In the genomic region with DNA sequence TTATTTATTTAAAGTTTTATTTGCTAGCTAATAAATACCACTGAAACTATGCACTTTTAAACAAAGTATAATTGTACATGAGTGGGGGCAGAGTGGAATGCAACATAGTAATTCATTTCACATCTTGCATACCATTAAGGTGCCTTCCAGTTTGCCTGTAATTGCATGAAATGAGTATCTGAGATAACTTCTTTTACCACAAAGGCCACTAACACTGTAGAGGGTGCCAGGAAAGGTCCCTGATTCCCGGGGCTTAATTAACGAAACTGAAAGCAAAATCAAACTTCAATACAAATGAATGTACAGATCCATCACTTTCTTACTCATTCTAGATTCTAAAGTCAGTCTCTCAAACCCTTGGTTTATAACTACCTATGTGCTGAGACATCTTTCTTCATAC, we compare ENCODE assay signal across 2 cellular contexts.
TF ChIP-seq lines count a peak whose summit lies in the region.

No MANE protein-coding gene starts in this region.

TF ChIP-seq in liver, 16 proteins besides CTCF, POLR2A, EP300 and RAD21 (continued from another document):
- TF ChIP-seq NR2F2 (IDR thresholded peaks at IDR 0.05), result no peak
- TF ChIP-seq FOXA2 (IDR thresholded peaks at IDR 0.05), result no peak
- no peak for TF ChIP-seq REST (IDR thresholded peaks at IDR 0.05)
- TF ChIP-seq ATF3 (IDR thresholded peaks at IDR 0.05), result no peak
- TF ChIP-seq YY1 (IDR thresholded peaks at IDR 0.05), result no peak
- no peak for TF ChIP-seq SP1 (IDR thresholded peaks at IDR 0.05)
- no peak for TF ChIP-seq TAF1 (conservative IDR thresholded peaks at IDR 0.05)
- TF ChIP-seq ZBTB33 (IDR thresholded peaks at IDR 0.05), result no peak
- no peak for TF ChIP-seq RXRA (IDR thresholded peaks at IDR 0.05)
- no peak for TF ChIP-seq HNF4A (conservative IDR thresholded peaks at IDR 0.05)
- TF ChIP-seq HNF4G (IDR thresholded peaks at IDR 0.05), result no peak
- TF ChIP-seq FOXA1 (IDR thresholded peaks at IDR 0.05), result no peak

TF ChIP-seq in HepG2, 621 proteins besides CTCF, POLR2A, EP300 and RAD21 (continued from another document):
- no peak for TF ChIP-seq ZMYM2 (CRISPR knock-in tag; IDR thresholded peaks at IDR 0.05)
- TF ChIP-seq TCF7 (IDR thresholded peaks at IDR 0.05; ENCODE audit: low read depth), result no peak
- no peak for TF ChIP-seq RNF219 (CRISPR knock-in tag; IDR thresholded peaks at IDR 0.05)
- TF ChIP-seq ZFP62 (CRISPR knock-in tag; IDR thresholded peaks at IDR 0.05), result no peak
- no peak for TF ChIP-seq ZNF646 (CRISPR knock-in tag; IDR thresholded peaks at IDR 0.05)
- TF ChIP-seq ZNF362 (CRISPR knock-in tag; IDR thresholded peaks at IDR 0.05; ENCODE audit: borderline replicate concordance), result no peak
- no peak for TF ChIP-seq ZNF264 (CRISPR knock-in tag; IDR thresholded peaks at IDR 0.05)
- no peak for TF ChIP-seq ZNF205 (CRISPR knock-in tag; IDR thresholded peaks at IDR 0.05)
- TF ChIP-seq MBNL3 (CRISPR knock-in tag; conservative IDR thresholded peaks at IDR 0.05), result no peak
- TF ChIP-seq ZNF772 (CRISPR knock-in tag; IDR thresholded peaks at IDR 0.05), result no peak
- no peak for TF ChIP-seq MXD4 (CRISPR knock-in tag; IDR thresholded peaks at IDR 0.05)
- TF ChIP-seq PPARG (CRISPR knock-in tag; conservative IDR thresholded peaks at IDR 0.05), result no peak
- TF ChIP-seq NFATC3 (CRISPR knock-in tag; IDR thresholded peaks at IDR 0.05), result no peak
- TF ChIP-seq KLF9 (CRISPR knock-in tag; IDR thresholded peaks at IDR 0.05; ENCODE audit: low read depth), result no peak
- no peak for TF ChIP-seq KDM6A (CRISPR knock-in tag; IDR thresholded peaks at IDR 0.05; ENCODE audit: low read depth)
- no peak for TF ChIP-seq FOXK2 (IDR thresholded peaks at IDR 0.05)
